Comparison of ENCODE assay signal across 20 cellular contexts in genomic region chr15:78990278-78990677, GRCh38. TPM values are rescaled to one million over a fixed set of nuclear protein-coding genes. Genes with fewer than 3 reads are reported as not detected.
DNase-seq lines count a peak whose midpoint lies in the region; FAIRE-seq and TF ChIP-seq lines count a peak whose summit lies in the region.
"Had no signal": no experiment of that assay in that cellular context is flagged by ENCODE, and none has a peak within 500 bp of the region (broad histone marks: within the 10 kb centered on the region; RNA-seq: fewer than 3 reads in every experiment).

No MANE protein-coding gene starts in this region.

- H3K9me3 Mint-ChIP-seq in Calu3 (ENCODE audit: low read depth, unreplicated experiment) (no peaks in the 10 kb centered on the region), neural progenitor cell (no peaks in the 10 kb centered on the region)

- no peaks in the 10 kb centered on the region for H3K36me3 ChIP-seq in colonic mucosa
- no peaks in the 10 kb centered on the region for H3K36me3 ChIP-seq in neural progenitor cell
- H3K36me3 ChIP-seq in stomach smooth muscle (ENCODE audit: control insufficient read depth in 2 of 2, insufficient read depth in 2 of 2, low read length in 2 of 2), result no peaks in the 10 kb centered on the region

- no peak for TF ChIP-seq POLR2A in GM12891 (IDR thresholded peaks at IDR 0.05; ENCODE audit: low read depth, low read length)

- H3K27me3 Mint-ChIP-seq in Calu3 (ENCODE audit: unreplicated experiment) (no peaks in the 10 kb centered on the region), neural progenitor cell (ENCODE audit: insufficient read depth, low read depth) (peaks cover 6% of the 10 kb centered on the region)

- CTCF ChIA-PET in Calu3 (lab: Charles Lee), result interaction anchor here (0.6 kb wide), 1 partner anchor 193 kb away, joined by 4 read pairs; no protein-coding TSS in a partner anchor

- H3K27ac Mint-ChIP-seq in Calu3 (ENCODE audit: unreplicated experiment), result peak overlapping the region; percentile 60
- no peak overlapping the region for H3K27ac Mint-ChIP-seq in neural progenitor cell

- H3K36me3 Mint-ChIP-seq in Calu3 (ENCODE audit: insufficient read depth, unreplicated experiment), result peaks cover 10% of the 10 kb centered on the region
- H3K36me3 Mint-ChIP-seq in neural progenitor cell, result no peaks in the 10 kb centered on the region

- H3K27ac ChIP-seq in colonic mucosa, result peak overlapping the region; percentile 9
- no peak overlapping the region for H3K27ac ChIP-seq in neural progenitor cell
- H3K27ac ChIP-seq in stomach smooth muscle (ENCODE audit: low read length), result peak overlapping the region; percentile 71

- no peaks in the 10 kb centered on the region for H3K9me3 ChIP-seq in colonic mucosa
- H3K9me3 ChIP-seq in neural progenitor cell (ENCODE audit: low read depth), result no peaks in the 10 kb centered on the region
- H3K9me3 ChIP-seq in stomach smooth muscle (ENCODE audit: control insufficient read depth in 2 of 2, low read length in 2 of 2), result no peaks in the 10 kb centered on the region
- H3K9me3 ChIP-seq: A549 had no signal

- H3K4me3 Mint-ChIP-seq in Calu3 (ENCODE audit: low read depth, unreplicated experiment) (no peak overlapping the region), neural progenitor cell (peak overlapping the region; percentile 3)

- no peak for TF ChIP-seq CTCF in Calu3 (IDR thresholded peaks at IDR 0.05; ENCODE audit: unreplicated experiment)
- TF ChIP-seq CTCF in colonic mucosa (IDR thresholded peaks at IDR 0.05), result no peak
- no peak for TF ChIP-seq CTCF in neural progenitor cell (IDR thresholded peaks at IDR 0.05)

- no peaks in the 10 kb centered on the region for H4K20me1 ChIP-seq in neural progenitor cell (ENCODE audit: low read depth)

- no peak for FAIRE-seq in GM12891 (lab: Jason Lieb, UNC)
- FAIRE-seq: A549, GM12892, H1 had no signal

- H3F3A ChIP-seq in neural progenitor cell (ENCODE audit: low read depth), result no peaks in the 10 kb centered on the region

- peaks cover 29% of the 10 kb centered on the region for H3K4me1 Mint-ChIP-seq in Calu3 (ENCODE audit: low read depth, unreplicated experiment)
- peaks cover 10% of the 10 kb centered on the region for H3K4me1 Mint-ChIP-seq in neural progenitor cell

- H3K79me2 ChIP-seq in neural progenitor cell (ENCODE audit: low read depth), result no peaks in the 10 kb centered on the region

- intact Hi-C loops in Calu3 (cut with micrococcal nuclease; ENCODE audit: unreplicated experiment) (no loop called here), colonic mucosa (cut with DNase I) (no loop called here)

- DNase-seq in Calu3 (no peak), colonic mucosa (no peak), neural progenitor cell (ENCODE audit: low spot score) (no peak), GM12891 (ENCODE audit: insufficient read length, low spot score) (no peak), iPS-NIHi7 (ENCODE audit: extremely low spot score) (no peak), pons (ENCODE audit: low spot score) (no peak), NCI-H345 treated with DMSO at 0.1 percent for 48 hours (lab: John Stamatoyannopoulos, UW; ENCODE audit: unreplicated experiment) (no peak)
- DNase-seq: C1 segment of cervical spinal cord, DMS 273 treated with DMSO at 0.1 percent for 48 hours, GDM1, KG1, NCI-H1048, NCI-H1436 treated with DMSO at 0.1 percent for 48 hours, NCI-H2081, NCI-H524, Right ventricle myocardium superior had no signal

- H3K4me2 ChIP-seq in neural progenitor cell, result no peak overlapping the region
- H3K4me2 ChIP-seq: A549 had no signal

- H2AFZ ChIP-seq in neural progenitor cell (replicated peaks), result no peak overlapping the region

- H3K4me1 ChIP-seq in colonic mucosa, result no peaks in the 10 kb centered on the region
- H3K4me1 ChIP-seq in neural progenitor cell, result no peaks in the 10 kb centered on the region
- H3K4me1 ChIP-seq in stomach smooth muscle (ENCODE audit: control insufficient read depth, insufficient read depth, low read length), result peaks cover 26% of the 10 kb centered on the region

- H3K9ac ChIP-seq in colonic mucosa (ENCODE audit: low read depth in 2 of 2, low read length in 2 of 2) (no peak overlapping the region), neural progenitor cell (no peak overlapping the region), stomach smooth muscle (ENCODE audit: low read length in 2 of 2) (no peak overlapping the region)

- no peak overlapping the region for H3K4me3 ChIP-seq in colonic mucosa
- H3K4me3 ChIP-seq in neural progenitor cell, result no peak overlapping the region
- H3K4me3 ChIP-seq in stomach smooth muscle (ENCODE audit: low read length in 2 of 2), result no peak overlapping the region
- H3K4me3 ChIP-seq: A549 had no signal

- no TSS peak for BruUV-seq in Calu3 (replicated peaks; lab: Mats Ljungman, UMichigan)

- H3K27me3 ChIP-seq in colonic mucosa (no peaks in the 10 kb centered on the region), neural progenitor cell (no peaks in the 10 kb centered on the region), stomach smooth muscle (ENCODE audit: control insufficient read depth in 1 of 2, insufficient read depth in 2 of 2, low read length in 2 of 2) (no peaks in the 10 kb centered on the region)

TF ChIP-seq in GM12891, 5 proteins besides CTCF, POLR2A, EP300 and RAD21:
- TF ChIP-seq PAX5 (IDR thresholded peaks at IDR 0.05; ENCODE audit: insufficient read depth, low read length, severe bottlenecking) (no peak), TAF1 (IDR thresholded peaks at IDR 0.05; ENCODE audit: low read depth, low read length) (no peak), POLR2AphosphoS5 (IDR thresholded peaks at IDR 0.05; ENCODE audit: low read depth, low read length) (no peak), POU2F2 (IDR thresholded peaks at IDR 0.05; ENCODE audit: low read depth, low read length) (no peak), SPI1 (IDR thresholded peaks at IDR 0.05; ENCODE audit: low read depth, low read length) (no peak)
TF ChIP-seq in GM12891: peak in this region for 0.

RNA-seq across cellular contexts. Expression of gene CTSH, which starts 45.4 kb away (rescaled TPM):
- total RNA-seq in Calu3 (2022) (327 and 433 TPM in 2 replicates), colonic mucosa (10 to 100 TPM; 34.4 to 58.5 TPM), neural progenitor cell (ENCODE audit: low replicate concordance) (3.5 and 9.0 TPM in 2 replicates)
- polyA plus RNA-seq in GM12891 (2012; ENCODE audit: low read depth, missing spikeins), result 464 TPM
